ENCODE assay signal across 1 cellular context in the genomic region with DNA sequence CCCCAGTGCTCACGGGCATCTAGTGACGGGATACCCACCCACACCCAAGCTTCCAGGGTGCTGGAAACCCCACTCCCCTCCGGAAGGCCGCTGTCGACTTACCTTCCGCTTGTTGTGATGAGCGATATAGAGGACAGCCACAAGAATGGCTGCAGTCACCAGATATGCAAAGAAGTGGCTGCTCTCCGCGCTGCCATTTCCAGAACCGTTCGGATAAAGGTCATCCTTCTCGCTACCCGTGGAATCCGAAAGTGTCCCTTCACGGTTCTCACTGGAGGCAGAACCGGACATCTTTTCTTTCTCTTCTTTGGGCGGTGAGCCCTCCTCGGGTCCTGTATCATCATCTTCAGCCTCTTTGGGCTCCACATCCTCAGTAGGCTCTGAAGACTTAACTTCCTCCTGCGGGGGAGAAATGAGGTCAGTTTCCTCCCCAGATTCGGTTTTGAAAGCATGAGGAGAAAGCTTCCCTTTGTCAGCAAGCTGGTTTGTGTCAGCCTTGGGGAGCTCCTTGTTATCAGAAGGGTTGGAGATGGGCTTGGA.
TF ChIP-seq lines count a peak whose summit lies in the region.

No MANE protein-coding gene starts in this region.

TF ChIP-seq in GM23338, 12 proteins besides CTCF, POLR2A, EP300 and RAD21 (continued from another document):
- TF ChIP-seq REST (IDR thresholded peaks at IDR 0.05; ENCODE audit: unreplicated experiment) = no peak
